Comparison of ENCODE assay signal across 15 cellular contexts in the genomic region with DNA sequence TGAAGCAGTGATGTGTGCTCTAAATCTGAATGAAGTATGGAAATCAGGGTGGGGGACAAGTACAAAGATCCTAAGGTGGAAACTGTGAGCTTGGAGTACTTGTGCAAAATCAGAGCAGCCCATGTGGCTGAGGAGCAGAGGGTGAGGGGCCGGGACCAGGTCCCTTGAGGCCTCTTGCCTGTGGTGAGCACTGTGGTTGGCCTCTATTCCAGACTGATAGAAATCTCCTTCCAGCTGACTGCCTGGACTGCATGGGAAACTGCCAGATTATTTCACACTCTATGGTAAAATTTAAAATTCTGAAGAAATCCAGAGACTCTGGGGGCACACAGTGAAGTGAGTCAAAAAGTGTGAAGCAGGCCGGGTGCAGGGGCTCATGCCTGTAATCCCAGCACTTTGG.
A peak's percentile ranks its signal among the peaks of the same experiment; 100 is the strongest.
DNase-seq lines count a peak whose midpoint lies in the region; ATAC-seq and TF ChIP-seq lines count a peak whose summit lies in the region.
"Had no signal": no experiment of that assay in that cellular context is flagged by ENCODE, and none has a peak within 500 bp of the region (broad histone marks: within the 10 kb centered on the region; RNA-seq: fewer than 3 reads in every experiment).

No MANE protein-coding gene starts in this region.

- ATAC-seq in sciatic nerve (peak; percentile 55), HG03439 (IDR thresholded peaks at IDR 0.05; ENCODE audit: unreplicated experiment) (no peak), GM18517 (IDR thresholded peaks at IDR 0.05; ENCODE audit: unreplicated experiment) (no peak)
- ATAC-seq: natural killer cell treated with Interleukin-12 subunit alpha and Interleukin-12 subunit beta and Interleukin-15 and Interleukin-18, amount 100 ng/mL, for 72 hours; stimulated activated naive CD8-positive, alpha-beta T cell treated with anti-CD3 and anti-CD28 coated beads, Interleukin-15, Interleukin-2, amounts not matched to agents 100 U/mL and 50 U/mL, for 24 hours had no signal

- DNase-seq in DMS 273 treated with DMSO at 0.1 percent for 48 hours (lab: John Stamatoyannopoulos, UW) (peak; percentile 37), ascending aorta (ENCODE audit: low spot score in 2 of 2) (no peak), cardiac muscle cell (ENCODE audit: low read depth in 1 of 2, low spot score in 1 of 2) (peak in 1 of 2 donors; percentile 83), sciatic nerve (ENCODE audit: low spot score) (no peak), CD1c-positive myeloid dendritic cell (ENCODE audit: extremely low spot score) (no peak)
- DNase-seq in stimulated activated naive CD4-positive, alpha-beta T cell (lab: John Stamatoyannopoulos, UW) = no peak
- DNase-seq: activated gamma-delta T cell treated with Interleukin-2 at 50 U/mL for 16 hours; effector CD8-positive, alpha-beta T cell; Kasumi-1; SHP77 treated with DMSO at 0.1 percent for 48 hours; stimulated activated CD4-positive, alpha-beta T cell treated with anti-CD3 and anti-CD28 coated beads, Interleukin-2, amount 100 ng/mL, for 24 hours; stimulated activated naive CD8-positive, alpha-beta T cell treated with anti-CD3 and anti-CD28 coated beads, Interleukin-15, Interleukin-2, amounts not matched to agents 100 U/mL and 50 U/mL, for 24 hours had no signal

- H3K27ac ChIP-seq in ascending aorta = peak overlapping the region; percentile 61 to 73
- H3K27ac ChIP-seq in cardiac muscle cell = peak overlapping the region; percentile 22

- H3K9me3 ChIP-seq in ascending aorta (no peaks in the 10 kb centered on the region), cardiac muscle cell (ENCODE audit: low read depth) (no peaks in the 10 kb centered on the region)

- TF ChIP-seq CTCF in ascending aorta (IDR thresholded peaks at IDR 0.05) = no peak
- no peak for TF ChIP-seq CTCF in cardiac muscle cell (IDR thresholded peaks at IDR 0.05; ENCODE audit: low read depth, low read length)

- H3K4me3 ChIP-seq in ascending aorta (no peak overlapping the region), cardiac muscle cell (no peak overlapping the region)

- H3K4me1 ChIP-seq in ascending aorta (peaks cover 12 to 48% of the 10 kb centered on the region in 2 donors), cardiac muscle cell (ENCODE audit: low read depth) (peaks cover 42% of the 10 kb centered on the region)

- H3K27me3 ChIP-seq in ascending aorta (no peaks in the 10 kb centered on the region), cardiac muscle cell (no peaks in the 10 kb centered on the region)

- no peaks in the 10 kb centered on the region for H3K36me3 ChIP-seq in ascending aorta
- no peaks in the 10 kb centered on the region for H3K36me3 ChIP-seq in cardiac muscle cell

- intact Hi-C loops in ascending aorta (cut with DNase I) = no loop called here
- intact Hi-C loops in sciatic nerve (cut with DNase I) = no loop called here
